ENCODE assay signal across 11 cellular contexts in genomic region chr1:97832490-97832889, GRCh38.
DNase-seq lines count a peak whose midpoint lies in the region; ATAC-seq and TF ChIP-seq lines count a peak whose summit lies in the region.
"Had no signal": no experiment of that assay in that cellular context is flagged by ENCODE, and none has a peak within 500 bp of the region (broad histone marks: within the 10 kb centered on the region; RNA-seq: fewer than 3 reads in every experiment).

No MANE protein-coding gene starts in this region.

- no peak for ATAC-seq in HG03521 (IDR thresholded peaks at IDR 0.05; ENCODE audit: unreplicated experiment)

- H3K4me3 ChIP-seq in A673 (ENCODE audit: low read depth, low read length, poor library complexity, severe bottlenecking): no peak overlapping the region
- H3K4me3 ChIP-seq in fibroblast of mammary gland (ENCODE audit: control insufficient read depth, low read depth, low read length): no peak overlapping the region

- H3K27me3 ChIP-seq in A673 (replicated peaks; ENCODE audit: insufficient read depth, low read depth, low read length, poor library complexity): no peaks in the 10 kb centered on the region

- no peak for TF ChIP-seq CTCF in A673 (conservative IDR thresholded peaks at IDR 0.05; ENCODE audit: low read depth, low read length)
- no peak for TF ChIP-seq CTCF in fibroblast of mammary gland (conservative IDR thresholded peaks at IDR 0.05; ENCODE audit: control insufficient read depth, insufficient read depth, low read depth, low read length)
- TF ChIP-seq CTCF in GM10248 (IDR thresholded peaks at IDR 0.05; ENCODE audit: control extremely low read depth, extremely low read depth, low read depth, missing control alignments): no peak

- DNase-seq in A673 (ENCODE audit: low spot score) (peak; percentile 92), GM04503 (ENCODE audit: low read depth) (peak; percentile 15), NCI-H2171 (lab: John Stamatoyannopoulos, UW) (peak; percentile 73), fibroblast of mammary gland (ENCODE audit: low read depth) (peak; percentile 82), activated gamma-delta T cell treated with Interleukin-2 at 50 U/mL for 16 hours (no peak), GM10248 (ENCODE audit: extremely low spot score) (no peak)
- DNase-seq in activated naive CD4-positive, alpha-beta T cell treated with Interleukin-2 at 50 U/mL for 16 hours: no peak
- DNase-seq: activated CD4-positive, alpha-beta T cell treated with anti-CD3 and anti-CD28 coated beads for 48 hours; NCI-H1930; stimulated activated CD4-positive, alpha-beta T cell treated with anti-CD3 and anti-CD28 coated beads, Interleukin-2, amount 100 ng/mL, for 24 hours had no signal

- intact Hi-C loops in A673 (cut with micrococcal nuclease; ENCODE audit: unreplicated experiment): loop anchor here (5.0 kb wide), 1 partner anchor 215 kb away; no protein-coding TSS in a partner anchor

- H3K9me3 ChIP-seq in A673 (ENCODE audit: low read depth, low read length, poor library complexity, severe bottlenecking): no peaks in the 10 kb centered on the region

- POLR2A ChIA-PET in A673 (lab: Charles Lee; ENCODE audit: low non-redundant PET): interaction anchor here (0.5 kb wide), 1 partner anchor 932 kb away, joined by 3 read pairs; no protein-coding TSS in a partner anchor
- POLR2A ChIA-PET in GM10248 (lab: Yijun Ruan, JAX): no interaction called here

- H3K36me3 ChIP-seq in A673 (ENCODE audit: insufficient read depth, low read length, poor library complexity, severe bottlenecking): no peaks in the 10 kb centered on the region

- H3K27ac ChIP-seq in A673 (ENCODE audit: low read depth, low read length, poor library complexity, severe bottlenecking): no peak overlapping the region

- no TSS peak for BruUV-seq in A673 (replicated peaks; lab: Mats Ljungman, UMichigan)

- peaks cover 58% of the 10 kb centered on the region for H3K4me1 ChIP-seq in A673 (ENCODE audit: insufficient read depth, low read length, poor library complexity, severe bottlenecking)

- CTCF ChIA-PET in A673 (lab: Charles Lee) (interaction anchor here (0.8 kb wide), 1 partner anchor 216 kb away, joined by 3 read pairs; no protein-coding TSS in a partner anchor), GM10248 (lab: Yijun Ruan, JAX) (interaction anchor here (0.9 to 1.5 kb wide), 2 partner anchors 9 to 10 kb away, joined by 3 to 4 read pairs; no protein-coding TSS in a partner anchor)

Comparison
In these comparisons a context has a peak if more than half of its experiments do, and no peak if none do; other contexts are left out.
1. DNase-seq: peak in A673 (single experiment), GM04503 (single experiment), NCI-H2171 (single experiment) and fibroblast of mammary gland (single experiment); none in activated gamma-delta T cell treated with Interleukin-2 at 50 U/mL for 16 hours (single experiment), activated naive CD4-positive, alpha-beta T cell treated with Interleukin-2 at 50 U/mL for 16 hours (single experiment) and GM10248 (single experiment).